ENCODE assay signal across 10 cellular contexts in genomic region chr2:200585340-200585729, GRCh38. TPM values are rescaled to one million over a fixed set of nuclear protein-coding genes. Genes with fewer than 3 reads are reported as not detected.
DNase-seq lines count a peak whose midpoint lies in the region; TF ChIP-seq lines count a peak whose summit lies in the region.
"Had no signal": no experiment of that assay in that cellular context is flagged by ENCODE, and none has a peak within 500 bp of the region (broad histone marks: within the 10 kb centered on the region; RNA-seq: fewer than 3 reads in every experiment).

No MANE protein-coding gene starts in this region.

- H3K27me3 ChIP-seq in mesenchymal stem cell (ENCODE audit: control insufficient read depth in 1 of 2, insufficient read depth in 1 of 2, low read length in 2 of 2) (no peaks in the 10 kb centered on the region), testis (no peaks in the 10 kb centered on the region)

- no peak overlapping the region for H3K18ac ChIP-seq in mesenchymal stem cell (ENCODE audit: low read depth in 1 of 2, low read length in 2 of 2)

- H3K4me2 ChIP-seq in mesenchymal stem cell (ENCODE audit: low read length, poor library complexity, severe bottlenecking), result peak overlapping the region; percentile 95
- H3K4me2 ChIP-seq: A549 had no signal

- no CpG with 5 or more reads among the region's 2 CpGs for WGBS in mesenchymal stem cell
- WGBS in testis, 2 donors, result 4 to 7% methylated on average over 2 of the region's 2 CpGs

- in situ Hi-C loops in GM13976 (cut with MboI; ENCODE audit: low sequenced_read_pairs, unreplicated experiment), result no loop called here

- H2AFZ ChIP-seq in mesenchymal stem cell (ENCODE audit: low read depth, low read length), result peak overlapping the region; percentile 94

- H3K9me3 ChIP-seq in mesenchymal stem cell (ENCODE audit: control insufficient read depth, low read length), result no peaks in the 10 kb centered on the region
- no peaks in the 10 kb centered on the region for H3K9me3 ChIP-seq in testis
- H3K9me3 ChIP-seq: A549 had no signal

- H3K79me1 ChIP-seq in mesenchymal stem cell (replicated peaks; ENCODE audit: low read length, poor library complexity, severe bottlenecking), result no peaks in the 10 kb centered on the region

- H2BK12ac ChIP-seq in mesenchymal stem cell (ENCODE audit: low read length in 2 of 2), result peak overlapping the region in 1 of 2 experiments; percentile 29

- H2AK5ac ChIP-seq in mesenchymal stem cell (ENCODE audit: low read length, severe bottlenecking), result no peak overlapping the region

- H2BK5ac ChIP-seq in mesenchymal stem cell (ENCODE audit: low read depth, low read length, poor library complexity, severe bottlenecking), result no peak overlapping the region

- DNase-seq in activated CD4-positive, alpha-beta T cell treated with anti-CD3 and anti-CD28 coated beads, Interleukin-2, amount 10 ng/mL, durations not matched to agents 24 days and 14 days, result no peak
- DNase-seq in activated CD4-positive, alpha-beta T cell treated with anti-CD3 and anti-CD28 coated beads for 48 hours, result no peak
- DNase-seq in cardiac fibroblast (ENCODE audit: low read depth in 2 of 2) (no peak), mesenchymal stem cell (no peak), testis (no peak), NCI-H2227 treated with DMSO at 0.1 percent for 48 hours (lab: John Stamatoyannopoulos, UW) (no peak), SHP77 (lab: John Stamatoyannopoulos, UW) (no peak), GM13976 (ENCODE audit: low spot score) (no peak)
- DNase-seq: SIG-M5 had no signal

- no peak overlapping the region for H2BK15ac ChIP-seq in mesenchymal stem cell (ENCODE audit: low read depth, poor library complexity, severe bottlenecking)

- peak overlapping the region; percentile 80 for H3K4me3 Mint-ChIP-seq in activated CD4-positive, alpha-beta T cell treated with anti-CD3 and anti-CD28 coated beads, Interleukin-2, amount 10 ng/mL, durations not matched to agents 24 days and 14 days

- H4K91ac ChIP-seq in mesenchymal stem cell (ENCODE audit: low read length), result no peak overlapping the region

- no peaks in the 10 kb centered on the region for H3K9me3 Mint-ChIP-seq in activated CD4-positive, alpha-beta T cell treated with anti-CD3 and anti-CD28 coated beads, Interleukin-2, amount 10 ng/mL, durations not matched to agents 24 days and 14 days

- H4K8ac ChIP-seq in mesenchymal stem cell (ENCODE audit: low read length), result no peak overlapping the region

- H3K27ac ChIP-seq in mesenchymal stem cell (ENCODE audit: low read length, poor library complexity, severe bottlenecking) (no peak overlapping the region), testis (peak overlapping the region; percentile 85 to 87)
- H3K27ac ChIP-seq: A549 had no signal

- no peak overlapping the region for H2BK120ac ChIP-seq in mesenchymal stem cell (ENCODE audit: low read depth, low read length)

- no peak overlapping the region for H3K27ac Mint-ChIP-seq in activated CD4-positive, alpha-beta T cell treated with anti-CD3 and anti-CD28 coated beads, Interleukin-2, amount 10 ng/mL, durations not matched to agents 24 days and 14 days

- peaks cover 11% of the 10 kb centered on the region for H3K27me3 Mint-ChIP-seq in activated CD4-positive, alpha-beta T cell treated with anti-CD3 and anti-CD28 coated beads, Interleukin-2, amount 10 ng/mL, durations not matched to agents 24 days and 14 days

- no peak overlapping the region for H3K23ac ChIP-seq in mesenchymal stem cell (ENCODE audit: low read length in 2 of 2)

- H3K36me3 ChIP-seq in mesenchymal stem cell (ENCODE audit: control insufficient read depth in 1 of 2, insufficient read depth in 2 of 2, low read depth in 1 of 2, low read length in 2 of 2) (no peaks in the 10 kb centered on the region), testis (ENCODE audit: low read depth, missing control alignments) (no peaks in the 10 kb centered on the region)

- H3K4me3 ChIP-seq in cardiac fibroblast (replicated peaks in 1 of 2; ENCODE audit: low read depth in 2 of 2, low read length in 2 of 2) (peak overlapping the region; percentile 61 to 62), mesenchymal stem cell (ENCODE audit: insufficient read depth in 1 of 2, low read depth in 1 of 2, low read length in 2 of 2) (peak overlapping the region; percentile 66 to 84), testis (peak overlapping the region; percentile 66 to 68)
- H3K4me3 ChIP-seq: A549 had no signal

- peak overlapping the region; percentile 90 for H3K9ac ChIP-seq in mesenchymal stem cell (ENCODE audit: low read length)

- peaks cover 6% of the 10 kb centered on the region for H3K4me1 Mint-ChIP-seq in activated CD4-positive, alpha-beta T cell treated with anti-CD3 and anti-CD28 coated beads, Interleukin-2, amount 10 ng/mL, durations not matched to agents 24 days and 14 days

- no peak for TF ChIP-seq POLR2A in testis (IDR thresholded peaks at IDR 0.05)

- TF ChIP-seq CTCF in cardiac fibroblast (IDR thresholded peaks at IDR 0.05; ENCODE audit: low read depth, low read length), result no peak
- no peak for TF ChIP-seq CTCF in testis (IDR thresholded peaks at IDR 0.05)
- no peak for TF ChIP-seq CTCF in GM13976 (IDR thresholded peaks at IDR 0.05; ENCODE audit: borderline replicate concordance, control extremely low read depth, extremely low read depth, insufficient read depth, missing control alignments)

- intact Hi-C loops in activated CD4-positive, alpha-beta T cell treated with anti-CD3 and anti-CD28 coated beads, Interleukin-2, amount 10 ng/mL, durations not matched to agents 24 days and 14 days (cut with micrococcal nuclease), result no loop called here
- intact Hi-C loops in testis (cut with DNase I; ENCODE audit: low total_unique reads), result loop anchor here (10.0 kb wide), 1 partner anchor 109 kb away; no protein-coding TSS in a partner anchor

- H3K14ac ChIP-seq in mesenchymal stem cell (ENCODE audit: low read length in 2 of 2), result no peak overlapping the region

- H3K4ac ChIP-seq in mesenchymal stem cell (ENCODE audit: low read depth in 1 of 2, low read length in 2 of 2), result no peak overlapping the region

- peaks cover 20% of the 10 kb centered on the region for H3K36me3 Mint-ChIP-seq in activated CD4-positive, alpha-beta T cell treated with anti-CD3 and anti-CD28 coated beads, Interleukin-2, amount 10 ng/mL, durations not matched to agents 24 days and 14 days (ENCODE audit: low read depth)

- peaks cover 4% of the 10 kb centered on the region for H3K4me1 ChIP-seq in mesenchymal stem cell (ENCODE audit: control insufficient read depth, insufficient read depth, low read depth, low read length)
- peaks cover 18% of the 10 kb centered on the region for H3K4me1 ChIP-seq in testis

RNA-seq across cellular contexts. Expression of gene AOX1, which starts 0.5 kb away (rescaled TPM):
- total RNA-seq in activated CD4-positive, alpha-beta T cell treated with anti-CD3 and anti-CD28 coated beads, Interleukin-2, amount 10 ng/mL, durations not matched to agents 24 days and 14 days, result 0.26 TPM in 1 of 2 replicates, not detected in the other
- polyA plus RNA-seq in mesenchymal stem cell (2013, experiment 1 of 2), result 1.1 TPM
- 0.99 TPM for polyA plus RNA-seq in mesenchymal stem cell (2013, experiment 2 of 2)
- 10 to 100 TPM; 28.7 to 29.4 TPM for total RNA-seq in testis
- 34.1 TPM for polyA plus RNA-seq in testis (ENCODE audit: insufficient read depth, low read depth, low replicate concordance)

RNA-seq across cellular contexts. Expression of gene SGO2, which starts 59.3 kb away (rescaled TPM):
- 25.7 and 27.2 TPM in 2 replicates for total RNA-seq in activated CD4-positive, alpha-beta T cell treated with anti-CD3 and anti-CD28 coated beads, Interleukin-2, amount 10 ng/mL, durations not matched to agents 24 days and 14 days
- 3.5 TPM for polyA plus RNA-seq in mesenchymal stem cell (2013, experiment 1 of 2)
- polyA plus RNA-seq in mesenchymal stem cell (2013, experiment 2 of 2), result 3.7 TPM
- 10 to 100 TPM; 25.1 to 46.0 TPM for total RNA-seq in testis
- polyA plus RNA-seq in testis (ENCODE audit: insufficient read depth, low read depth, low replicate concordance), result 11.9 TPM

Comparison
In these comparisons a context has a peak if more than half of its experiments do, and no peak if none do; other contexts are left out.
1. RNA of gene AOX1, which starts 0.5 kb away (total RNA-seq): 28.7 to 29.4 TPM in testis; 0.26 TPM in activated CD4-positive, alpha-beta T cell treated with anti-CD3 and anti-CD28 coated beads, Interleukin-2, amount 10 ng/mL, durations not matched to agents 24 days and 14 days; every median in the first group is over 10 times any median in the second.
2. Peak in every context shown above with its lines, with median percentiles within 50 percentile points of each other: H3K4me3 ChIP-seq.